ENCODE assay signal across 16 cellular contexts in genomic region chr14:95649230-95649629, GRCh38.
"Had no signal": no experiment of that assay in that cellular context is flagged by ENCODE, and none has a peak within 500 bp of the region (broad histone marks: within the 10 kb centered on the region; RNA-seq: fewer than 3 reads in every experiment).

No MANE protein-coding gene starts in this region.

- H3K27ac Mint-ChIP-seq: activated CD4-positive, alpha-beta T cell treated with anti-CD3 and anti-CD28 coated beads, Interleukin-2, amount 10 ng/mL, durations not matched to agents 7 days and 5 days; activated naive CD4-positive, alpha-beta T cell treated with anti-CD3 and anti-CD28 coated beads, Interleukin-2, amount 10 ng/mL, durations not matched to agents 7 days and 5 days; activated T-helper 2 cell treated with anti-CD3 and anti-CD28 coated beads, Interferon-gamma antibody, Interleukin-2, Interleukin-4, amounts not matched to agents 10 μg/mL and 5 μg/mL and 100 μg/mL, durations not matched to agents 14 hours and 24 hours and 36 hours; stimulated activated effector memory CD8-positive, alpha-beta T cell treated with anti-CD3 and anti-CD28 coated beads, Interleukin-12 subunit alpha, Interleukin-12 subunit beta, amount 100 ng/mL, for 72 hours; WTC11 had no signal

- H3K4me3 Mint-ChIP-seq: activated CD4-positive, alpha-beta T cell treated with anti-CD3 and anti-CD28 coated beads, Interleukin-2, amount 10 ng/mL, durations not matched to agents 7 days and 5 days; activated naive CD4-positive, alpha-beta T cell treated with anti-CD3 and anti-CD28 coated beads, Interleukin-2, amount 10 ng/mL, durations not matched to agents 7 days and 5 days; naive thymus-derived CD8-positive, alpha-beta T cell; stimulated activated effector memory CD8-positive, alpha-beta T cell treated with anti-CD3 and anti-CD28 coated beads, Interleukin-12 subunit alpha, Interleukin-12 subunit beta, amount 100 ng/mL, for 72 hours; WTC11 had no signal

- H3K9me3 Mint-ChIP-seq: activated CD4-positive, alpha-beta T cell treated with anti-CD3 and anti-CD28 coated beads, Interleukin-2, amount 10 ng/mL, durations not matched to agents 7 days and 5 days; activated naive CD4-positive, alpha-beta T cell treated with anti-CD3 and anti-CD28 coated beads, Interleukin-2, amount 10 ng/mL, durations not matched to agents 7 days and 5 days; activated T-helper 2 cell treated with anti-CD3 and anti-CD28 coated beads, Interferon-gamma antibody, Interleukin-2, Interleukin-4, amounts not matched to agents 10 μg/mL and 5 μg/mL and 100 μg/mL, durations not matched to agents 14 hours and 24 hours and 36 hours; naive thymus-derived CD8-positive, alpha-beta T cell; stimulated activated effector memory CD8-positive, alpha-beta T cell treated with anti-CD3 and anti-CD28 coated beads, Interleukin-12 subunit alpha, Interleukin-12 subunit beta, amount 100 ng/mL, for 72 hours; WTC11 had no signal

- H3K27me3 Mint-ChIP-seq: activated CD4-positive, alpha-beta T cell treated with anti-CD3 and anti-CD28 coated beads, Interleukin-2, amount 10 ng/mL, durations not matched to agents 7 days and 5 days had no signal

- H3K4me3 ChIP-seq: cardiac muscle cell, smooth muscle cell, transverse colon had no signal

- DNase-seq: activated CD4-positive, alpha-beta T cell treated with anti-CD3 and anti-CD28 coated beads, Interleukin-2, amount 10 ng/mL, durations not matched to agents 7 days and 5 days; activated CD8-positive, alpha-beta memory T cell treated with anti-CD3 and anti-CD28 coated beads for 24 hours; activated naive CD4-positive, alpha-beta T cell treated with anti-CD3 and anti-CD28 coated beads, Interleukin-2, amount 10 ng/mL, durations not matched to agents 7 days and 5 days; activated T-cell treated with anti-CD3 and anti-CD28 coated beads for 4 hours; hippocampal formation; kidney glomerular epithelial cell; midbrain; naive thymus-derived CD8-positive, alpha-beta T cell; nucleus accumbens; right cardiac atrium; transverse colon had no signal

- ATAC-seq: naive thymus-derived CD8-positive, alpha-beta T cell; right cardiac atrium; WTC11 had no signal

- H3K9me3 ChIP-seq: transverse colon had no signal

- H3K27ac ChIP-seq: cardiac muscle cell, transverse colon had no signal

- H3K36me3 Mint-ChIP-seq: activated naive CD4-positive, alpha-beta T cell treated with anti-CD3 and anti-CD28 coated beads, Interleukin-2, amount 10 ng/mL, durations not matched to agents 7 days and 5 days; naive thymus-derived CD8-positive, alpha-beta T cell; stimulated activated effector memory CD8-positive, alpha-beta T cell treated with anti-CD3 and anti-CD28 coated beads, Interleukin-12 subunit alpha, Interleukin-12 subunit beta, amount 100 ng/mL, for 72 hours; WTC11 had no signal

- H3K36me3 ChIP-seq: cardiac muscle cell, transverse colon had no signal

- H3K27me3 ChIP-seq: cardiac muscle cell, transverse colon had no signal
